Comparison of ENCODE assay signal across 13 cellular contexts in genomic region chr7:19144661-19145428, GRCh38. TPM values are rescaled to one million over a fixed set of nuclear protein-coding genes. Genes with fewer than 3 reads are reported as not detected.
DNase-seq lines count a peak whose midpoint lies in the region; ATAC-seq, FAIRE-seq and TF ChIP-seq lines count a peak whose summit lies in the region.
"Had no signal": no experiment of that assay in that cellular context is flagged by ENCODE, and none has a peak within 500 bp of the region (broad histone marks: within the 10 kb centered on the region; RNA-seq: fewer than 3 reads in every experiment).

TSS of gene FERD3L (minus strand) at chr7:19145421. CDS start at chr7:19145362, 59 bp downstream.

- peak within 1 kb of the TSS; percentile 71; the same call in 1 of the 2 replicates for H2BK12ac ChIP-seq in H1 (ENCODE audit: low read depth, low read length)

- H3K4me1 ChIP-seq in SK-N-SH (ENCODE audit: control insufficient read depth in 1 of 2, insufficient read depth in 2 of 2, low read depth in 1 of 2, low read length in 1 of 2) = no peaks in the 10 kb centered on the region
- H3K4me1 ChIP-seq in H1 (replicated peaks in 1 of 4; ENCODE audit: control insufficient read depth in 3 of 4, insufficient read depth in 4 of 4, low read length in 3 of 4) = peaks cover 0 to 17% (median 9%) of the 10 kb centered on the region in 4 experiments; a peak in 5 of 7 replicates
- H3K4me1 ChIP-seq in suprapubic skin = peaks cover 10% of the 10 kb centered on the region

- H4K8ac ChIP-seq in H1 (ENCODE audit: extremely low read depth, insufficient read depth, low read length) = no peak within 1 kb of the TSS

- POLR2A ChIA-PET in SK-N-SH (lab: Yijun Ruan, JAX) (no interaction called here), H1 (lab: Charles Lee; ENCODE audit: partially characterized antibody) (interaction anchor here (1.6 kb wide), 2 partner anchors 26 to 38 kb away, joined by 6 to 7 read pairs; no protein-coding TSS in a partner anchor)

- 0 out of 2 replicates have a peak, but pooled peaks cover 3% of the 10 kb centered on the region for H3K9me2 ChIP-seq in SK-N-SH

- no peaks in the 10 kb centered on the region for H3K79me1 ChIP-seq in H1 (ENCODE audit: low read depth, low read length)

- H2BK15ac ChIP-seq in H1 (ENCODE audit: low read length) = no peak within 1 kb of the TSS

- no peak within 1 kb of the TSS for H3K27ac Mint-ChIP-seq in natural killer cell treated with Interleukin-12 subunit alpha and Interleukin-12 subunit beta and Interleukin-15 and Interleukin-18, amount 100 ng/mL, for 72 hours
- H3K27ac Mint-ChIP-seq: activated naive CD4-positive, alpha-beta T cell treated with anti-CD3 and anti-CD28 coated beads, Interleukin-2, amount 50 U/mL, for 72 hours; stimulated activated naive CD8-positive, alpha-beta T cell treated with anti-CD3 and anti-CD28 coated beads, Interleukin-15, Interleukin-2, amounts not matched to agents 100 ng/mL and 50 ng/mL, for 24 hours had no signal

- DNase-seq in SK-N-SH (peak; percentile 17), H1 (ENCODE audit: low read depth in 1 of 2, low spot score in 2 of 2) (peak in 1 of 2 experiments; percentile 56), suprapubic skin (ENCODE audit: low spot score in 2 of 2) (no peak), HUDEP-2 (lab: John Stamatoyannopoulos, UW; ENCODE audit: unreplicated experiment in 76 of 76) (no peak), frontal cortex (ENCODE audit: low spot score in 2 of 2) (no peak)
- DNase-seq in natural killer cell treated with Interleukin-12 subunit alpha and Interleukin-12 subunit beta and Interleukin-15 and Interleukin-18, amount 100 ng/mL, for 72 hours (ENCODE audit: low spot score) = no peak
- no peak for DNase-seq in effector CD8-positive, alpha-beta T cell (lab: John Stamatoyannopoulos, UW)

- peaks cover 0 to 3% of the 10 kb centered on the region in 2 donors for H3K4me1 Mint-ChIP-seq in natural killer cell treated with Interleukin-12 subunit alpha and Interleukin-12 subunit beta and Interleukin-15 and Interleukin-18, amount 100 ng/mL, for 72 hours (ENCODE audit: low read depth in 2 of 2)

- H4K91ac ChIP-seq in H1 (replicated peaks; ENCODE audit: insufficient read length, low read length) = no peak within 1 kb of the TSS

- H3K9me3 ChIP-seq in SK-N-SH (no peaks in the 10 kb centered on the region), H1 (ENCODE audit: insufficient read depth in 2 of 2, low read depth in 1 of 2, low read length in 1 of 2) (no peaks in the 10 kb centered on the region), suprapubic skin (no peaks in the 10 kb centered on the region)

- no peak within 1 kb of the TSS for H3K4ac ChIP-seq in H1 (replicated peaks; ENCODE audit: insufficient read length, low read depth, low read length)

- TF ChIP-seq EP300 in SK-N-SH (IDR thresholded peaks at IDR 0.05; ENCODE audit: borderline replicate concordance in 1 of 2, low read depth in 1 of 2, low read length in 1 of 2) = no peak
- no peak for TF ChIP-seq EP300 in H1 (IDR thresholded peaks at IDR 0.05; ENCODE audit: borderline replicate concordance in 1 of 2, low read depth in 2 of 2, low read length in 2 of 2)
- TF ChIP-seq EP300 in suprapubic skin (IDR thresholded peaks at IDR 0.05) = no peak

- H4K20me1 ChIP-seq in SK-N-SH (ENCODE audit: insufficient read depth) = no peaks in the 10 kb centered on the region
- H4K20me1 ChIP-seq in H1 (replicated peaks in 1 of 2; ENCODE audit: control insufficient read depth in 1 of 2, insufficient read depth in 2 of 2, low read length in 2 of 2) = peaks cover 0 to 2% of the 10 kb centered on the region in 2 experiments

- no peak within 1 kb of the TSS for H2AK5ac ChIP-seq in H1 (ENCODE audit: low read depth, low read length)

- CTCF ChIA-PET in SK-N-SH (lab: Yijun Ruan, JAX) (interaction anchor here (1.3 kb wide), 1 partner anchor 23 kb away, joined by 4 read pairs; no protein-coding TSS in a partner anchor), H1 (lab: Charles Lee; ENCODE audit: partially characterized antibody) (interaction anchor here (0.6 to 3.0 kb wide), 8 partner anchors 12 to 480 kb away, joined by 3 to 25 read pairs (median 3); no protein-coding TSS in a partner anchor)

- H3K4me3 Mint-ChIP-seq in natural killer cell treated with Interleukin-12 subunit alpha and Interleukin-12 subunit beta and Interleukin-15 and Interleukin-18, amount 100 ng/mL, for 72 hours = peak within 1 kb of the TSS; percentile 27
- H3K4me3 Mint-ChIP-seq: stimulated activated naive CD8-positive, alpha-beta T cell treated with anti-CD3 and anti-CD28 coated beads, Interleukin-15, Interleukin-2, amounts not matched to agents 100 ng/mL and 50 ng/mL, for 24 hours had no signal

- H3K23me2 ChIP-seq in H1 (ENCODE audit: low read depth, low read length) = peaks cover 8% of the 10 kb centered on the region

- H3K36me3 Mint-ChIP-seq in natural killer cell treated with Interleukin-12 subunit alpha and Interleukin-12 subunit beta and Interleukin-15 and Interleukin-18, amount 100 ng/mL, for 72 hours = peaks cover 5% of the 10 kb centered on the region

- TF ChIP-seq POLR2A in H1 (IDR thresholded peaks at IDR 0.05; ENCODE audit: control extremely low read depth in 1 of 2, low read depth in 2 of 2, low read length in 2 of 2) (no peak), suprapubic skin (IDR thresholded peaks at IDR 0.05) (no peak)

- H3K36me3 ChIP-seq in SK-N-SH (replicated peaks in 1 of 2; ENCODE audit: control insufficient read depth in 1 of 2, insufficient read depth in 2 of 2, low read length in 1 of 2) = no peaks in the 10 kb centered on the region
- no peaks in the 10 kb centered on the region for H3K36me3 ChIP-seq in H1 (ENCODE audit: control insufficient read depth in 2 of 4, insufficient read depth in 4 of 4, low read length in 3 of 4)
- no peaks in the 10 kb centered on the region for H3K36me3 ChIP-seq in suprapubic skin

- no peak within 1 kb of the TSS for H2BK5ac ChIP-seq in H1 (ENCODE audit: low read depth, low read length)

- H3K27me3 Mint-ChIP-seq in natural killer cell treated with Interleukin-12 subunit alpha and Interleukin-12 subunit beta and Interleukin-15 and Interleukin-18, amount 100 ng/mL, for 72 hours = peaks cover 33 to 49% of the 10 kb centered on the region in 2 donors

- H3K18ac ChIP-seq in H1 (ENCODE audit: extremely low read depth, low read length) = peak within 1 kb of the TSS; percentile 15; the same call in 1 of the 2 replicates

- no peak within 1 kb of the TSS for H3K56ac ChIP-seq in H1 (replicated peaks; ENCODE audit: insufficient read length, low read depth, low read length)

- H3K4me3 ChIP-seq in SK-N-SH (ENCODE audit: low read depth in 2 of 2, low read length in 1 of 2) (no peak within 1 kb of the TSS), H1 (ENCODE audit: extremely low read depth in 1 of 4, insufficient read depth in 2 of 4, low read depth in 3 of 4, low read length in 4 of 4) (peak within 1 kb of the TSS; percentile 53 to 72 (median 56)), suprapubic skin (peak within 1 kb of the TSS; percentile 30)

- H3K4me2 ChIP-seq in SK-N-SH (no peak within 1 kb of the TSS), H1 (ENCODE audit: insufficient read depth in 1 of 2, low read depth in 2 of 2, low read length in 2 of 2) (peak within 1 kb of the TSS; percentile 95 to 99)

- 77% methylated on average over 51 of the region's 51 CpGs for WGBS in SK-N-SH (ENCODE audit: low lambda C conversion rate)
- WGBS in H1 (ENCODE audit: extremely low coverage in 1 of 2, insufficient coverage in 1 of 2, insufficient read length in 1 of 2, insufficient replicate concordance in 2 of 2, low coverage in 1 of 2, low lambda C conversion rate in 2 of 2, missing lambda C conversion rate in 1 of 2), 2 experiments = 2% methylated on average over 45 of the region's 51 CpGs; no CpG with 5 or more reads in 1 of the 2 experiments
- 14% methylated on average over 48 of the region's 51 CpGs for WGBS in suprapubic skin

- H3K9me3 Mint-ChIP-seq in natural killer cell treated with Interleukin-12 subunit alpha and Interleukin-12 subunit beta and Interleukin-15 and Interleukin-18, amount 100 ng/mL, for 72 hours = peaks cover 3% of the 10 kb centered on the region
- H3K9me3 Mint-ChIP-seq: stimulated activated naive CD8-positive, alpha-beta T cell treated with anti-CD3 and anti-CD28 coated beads, Interleukin-15, Interleukin-2, amounts not matched to agents 100 ng/mL and 50 ng/mL, for 24 hours had no signal

- H3K27me3 ChIP-seq in SK-N-SH (ENCODE audit: insufficient read depth) (no peaks in the 10 kb centered on the region), H1 (replicated peaks in 1 of 4; ENCODE audit: control insufficient read depth in 3 of 4, extremely low read depth in 1 of 4, insufficient read depth in 3 of 4, low read length in 3 of 4) (peaks cover 27 to 50% (median 42%) of the 10 kb centered on the region in 4 experiments), suprapubic skin (peaks cover 64% of the 10 kb centered on the region)

- H4K5ac ChIP-seq in H1 (ENCODE audit: insufficient read length, low read depth, low read length) = no peak within 1 kb of the TSS

- no peak within 1 kb of the TSS for H2BK120ac ChIP-seq in H1 (replicated peaks; ENCODE audit: low read depth, low read length)

- H3F3A ChIP-seq in SK-N-SH (replicated peaks; ENCODE audit: insufficient read depth) = no peaks in the 10 kb centered on the region

- H3K14ac ChIP-seq in H1 (ENCODE audit: insufficient read length) = no peak within 1 kb of the TSS

- H2BK20ac ChIP-seq in H1 (ENCODE audit: low read length) = no peak within 1 kb of the TSS

- no peak within 1 kb of the TSS for H2AFZ ChIP-seq in SK-N-SH (ENCODE audit: low read depth)
- peak within 1 kb of the TSS; percentile 62; the same call in 1 of the 2 replicates for H2AFZ ChIP-seq in H1 (ENCODE audit: low read length)

- ATAC-seq in SK-N-SH treated with all-trans-retinoic acid at 6 μM for 48 hours = no peak
- ATAC-seq in natural killer cell treated with Interleukin-12 subunit alpha and Interleukin-12 subunit beta and Interleukin-15 and Interleukin-18, amount 100 ng/mL, for 72 hours = peak in 1 of 2 donors; percentile 45
- ATAC-seq: activated naive CD4-positive, alpha-beta T cell treated with anti-CD3 and anti-CD28 coated beads, Interleukin-2, amount 50 U/mL, for 72 hours had no signal

- H3K23ac ChIP-seq in H1 (ENCODE audit: insufficient read length) = no peak within 1 kb of the TSS

- TF ChIP-seq RAD21 in SK-N-SH (IDR thresholded peaks at IDR 0.05; ENCODE audit: low read length) = no peak
- TF ChIP-seq RAD21 in H1 (IDR thresholded peaks at IDR 0.05 in 1 of 2, conservative IDR thresholded peaks at IDR 0.05 in 1 of 2; ENCODE audit: low read depth in 2 of 2, low read length in 2 of 2) = no peak

- no peak within 1 kb of the TSS for H3K27ac ChIP-seq in SK-N-SH (ENCODE audit: low read depth in 2 of 2, low read length in 1 of 2)
- H3K27ac ChIP-seq in H1 (ENCODE audit: low read depth, low read length) = no peak within 1 kb of the TSS
- no peak within 1 kb of the TSS for H3K27ac ChIP-seq in suprapubic skin
- H3K27ac ChIP-seq: 22Rv1 had no signal

- FAIRE-seq in H1 (lab: Jason Lieb, UNC) = no peak
- no peak for FAIRE-seq in frontal cortex (lab: Jason Lieb, UNC)
- FAIRE-seq: D721Med had no signal

- H3K9ac ChIP-seq in SK-N-SH = no peak within 1 kb of the TSS
- H3K9ac ChIP-seq in H1 (replicated peaks in 1 of 4; ENCODE audit: extremely low read depth in 1 of 4, low read depth in 3 of 4, low read length in 3 of 4) = no peak within 1 kb of the TSS

- H3K79me2 ChIP-seq in SK-N-SH (ENCODE audit: insufficient read depth) (no peaks in the 10 kb centered on the region), H1 (ENCODE audit: control insufficient read depth in 1 of 2, insufficient read depth in 2 of 2, low read length in 2 of 2) (no peaks in the 10 kb centered on the region)

- TF ChIP-seq CTCF in SK-N-SH (IDR thresholded peaks at IDR 0.05) (no peak), H1 (IDR thresholded peaks at IDR 0.05; ENCODE audit: control extremely low read depth in 1 of 3, insufficient read depth in 1 of 3, low read depth in 1 of 3, low read length in 3 of 3) (no peak), suprapubic skin (IDR thresholded peaks at IDR 0.05) (no peak)

RNA-seq across cellular contexts. Expression of gene FERD3L, which starts in this region (rescaled TPM):
- not detected in 2 replicates for polyA plus RNA-seq in SK-N-SH (2012; rRNA removed)
- not detected in 2 replicates for polyA plus RNA-seq in SK-N-SH (2012; cell fraction: cytosol; rRNA removed)
- polyA plus RNA-seq in SK-N-SH (2012; cell fraction: nucleus; rRNA removed) = not detected in 2 replicates
- not detected in 2 replicates for total RNA-seq in H1 (2021; fragmentation: NEBNext Ultra II Directional; extraction: Animal tissue kit (Norgen Biotek cat#: 25700))
- polyA plus RNA-seq in H1 (2011; rRNA removed) = not detected in 2 replicates
- polyA plus RNA-seq in H1 (2011; cell fraction: cytosol; rRNA removed) = not detected
- polyA plus RNA-seq in H1 (2011; cell fraction: nucleus; rRNA removed) = not detected
- not detected in 4 replicates for polyA plus RNA-seq in H1 (2012, experiment 1 of 2)
- polyA plus RNA-seq in H1 (2012, experiment 2 of 2) = not detected
- polyA plus RNA-seq in H1 (2013, experiment 1 of 2) = not detected
- not detected for polyA plus RNA-seq in H1 (2013, experiment 2 of 2)
- polyA minus RNA-seq in H1 (2011; rRNA and poly(A)+ RNA removed) = not detected in 2 replicates
- polyA minus RNA-seq in H1 (2011; cell fraction: cytosol; rRNA and poly(A)+ RNA removed) = not detected
- not detected for polyA minus RNA-seq in H1 (2011; cell fraction: nucleus; rRNA and poly(A)+ RNA removed)
- not detected for total RNA-seq in natural killer cell treated with Interleukin-12 subunit alpha and Interleukin-12 subunit beta and Interleukin-15 and Interleukin-18, amount 100 ng/mL, for 72 hours
- total RNA-seq in suprapubic skin = not detected
- total RNA-seq in frontal cortex = not detected
- total RNA-seq: activated naive CD4-positive, alpha-beta T cell treated with anti-CD3 and anti-CD28 coated beads, Interleukin-2, amount 50 U/mL, for 72 hours; myocyte had no signal

Comparison
In these comparisons a context has a peak if more than half of its experiments do, and no peak if none do; other contexts are left out.
1. Peak in DNase-seq in SK-N-SH; RNA of the gene not detected or under 1 TPM.
2. H3K4me3 ChIP-seq: peak in H1 (4 of 4) and suprapubic skin (single experiment); none in SK-N-SH (0 of 2).